Comparison of ENCODE assay signal across 8 cellular contexts in genomic region chr9:20526500-20527319, GRCh38.
DNase-seq lines count a peak whose midpoint lies in the region; ATAC-seq and TF ChIP-seq lines count a peak whose summit lies in the region.
"Had no signal": no experiment of that assay in that cellular context is flagged by ENCODE, and none has a peak within 500 bp of the region (broad histone marks: within the 10 kb centered on the region; RNA-seq: fewer than 3 reads in every experiment).

No MANE protein-coding gene starts in this region.

- intact Hi-C loops in Right ventricle myocardium inferior (cut with DNase I): no loop called here

- H3K27me3 Mint-ChIP-seq in WTC11 (ENCODE audit: low read depth) (no peaks in the 10 kb centered on the region), nephron progenitor cell (ENCODE audit: low read depth, poor library complexity) (peaks cover 3% of the 10 kb centered on the region)

- no peak for DNase-seq in WTC11 (ENCODE audit: low spot score)
- no peak for DNase-seq in nephron progenitor cell
- DNase-seq in activated effector memory CD4-positive, alpha-beta T cell treated with anti-CD3 and anti-CD28 coated beads, Interleukin-2, amount 50 U/mL, for 16 hours: no peak
- DNase-seq in Right ventricle myocardium inferior (ENCODE audit: missing footprints): no peak
- DNase-seq in DMS153 treated with DMSO at 0.1 percent for 48 hours (lab: John Stamatoyannopoulos, UW; ENCODE audit: unreplicated experiment): no peak
- DNase-seq: pancreas had no signal

- H3K27ac Mint-ChIP-seq in WTC11: 0 out of 2 replicates have a peak overlapping the region, but pooled peaks have one; percentile 57
- peak overlapping the region; percentile 0 for H3K27ac Mint-ChIP-seq in nephron progenitor cell

- no peak overlapping the region for H3K4me3 Mint-ChIP-seq in WTC11
- no peak overlapping the region for H3K4me3 Mint-ChIP-seq in nephron progenitor cell

- CTCF ChIA-PET in WTC11 (lab: Charles Lee): interaction anchor here (0.5 to 1.2 kb wide), 2 partner anchors 1062 to 1600 kb away, joined by 3 to 7 read pairs; no protein-coding TSS in a partner anchor

- TF ChIP-seq CTCF in WTC11 (IDR thresholded peaks at IDR 0.05) (no peak), nephron progenitor cell (IDR thresholded peaks at IDR 0.05) (no peak)

- POLR2A ChIA-PET in WTC11 (lab: Charles Lee): no interaction called here

- ATAC-seq in GM19351 (IDR thresholded peaks at IDR 0.05; ENCODE audit: unreplicated experiment): peak; percentile 83
- peak; percentile 76 for ATAC-seq in HG02852 (IDR thresholded peaks at IDR 0.05; ENCODE audit: unreplicated experiment)
- ATAC-seq in WTC11: no peak
- ATAC-seq in Right ventricle myocardium inferior: no peak

- H3K9me3 Mint-ChIP-seq in WTC11: 0 out of 2 replicates have a peak, but pooled peaks cover 5% of the 10 kb centered on the region
- H3K9me3 Mint-ChIP-seq in nephron progenitor cell: peaks cover 11% of the 10 kb centered on the region

- H3K4me1 Mint-ChIP-seq in WTC11: peaks cover 18% of the 10 kb centered on the region
- H3K4me1 Mint-ChIP-seq in nephron progenitor cell: peaks cover 43% of the 10 kb centered on the region

- H3K36me3 Mint-ChIP-seq in WTC11: no peaks in the 10 kb centered on the region
- H3K36me3 Mint-ChIP-seq in nephron progenitor cell (ENCODE audit: low read depth): peaks cover 47% of the 10 kb centered on the region

TF ChIP-seq in WTC11, 78 proteins besides CTCF, POLR2A, EP300 and RAD21:
- TF ChIP-seq FOXP1 (CRISPR knock-in tag; IDR thresholded peaks at IDR 0.05; ENCODE audit: borderline replicate concordance): no peak
- no peak for TF ChIP-seq ATF3 (CRISPR knock-in tag; conservative IDR thresholded peaks at IDR 0.05)
- no peak for TF ChIP-seq ATF2 (CRISPR knock-in tag; IDR thresholded peaks at IDR 0.05; ENCODE audit: borderline replicate concordance, low read depth)
- TF ChIP-seq FOXP4 (CRISPR knock-in tag; IDR thresholded peaks at IDR 0.05): no peak
- TF ChIP-seq AR (CRISPR knock-in tag; IDR thresholded peaks at IDR 0.05): no peak
- TF ChIP-seq KAT7 (CRISPR knock-in tag; IDR thresholded peaks at IDR 0.05; ENCODE audit: borderline replicate concordance): no peak
- no peak for TF ChIP-seq ZNF219 (CRISPR knock-in tag; IDR thresholded peaks at IDR 0.05; ENCODE audit: borderline replicate concordance)
- no peak for TF ChIP-seq GABPB1 (CRISPR knock-in tag; IDR thresholded peaks at IDR 0.05)
- no peak for TF ChIP-seq NR2C2 (CRISPR knock-in tag; IDR thresholded peaks at IDR 0.05)
- TF ChIP-seq PRDM15 (CRISPR knock-in tag; IDR thresholded peaks at IDR 0.05): no peak
- no peak for TF ChIP-seq JUN (CRISPR knock-in tag; IDR thresholded peaks at IDR 0.05)
- no peak for TF ChIP-seq SMAD3 (CRISPR knock-in tag; IDR thresholded peaks at IDR 0.05; ENCODE audit: borderline replicate concordance)

Comparison
In these comparisons a context has a peak if more than half of its experiments do, and no peak if none do; other contexts are left out.
1. ATAC-seq: peak in GM19351 (single experiment) and HG02852 (single experiment); none in WTC11 (single experiment) and Right ventricle myocardium inferior (single experiment).